ENCODE assay signal across 16 cellular contexts in genomic region chr13:20706661-20707060, GRCh38. TPM values are rescaled to one million over a fixed set of nuclear protein-coding genes. Genes with fewer than 3 reads are reported as not detected.
DNase-seq lines count a peak whose midpoint lies in the region; ATAC-seq, FAIRE-seq and TF ChIP-seq lines count a peak whose summit lies in the region.
"Had no signal": no experiment of that assay in that cellular context is flagged by ENCODE, and none has a peak within 500 bp of the region (broad histone marks: within the 10 kb centered on the region; RNA-seq: fewer than 3 reads in every experiment).

No MANE protein-coding gene starts in this region.

- no peak for ATAC-seq in stimulated activated naive B cell treated with anti-CD40 and anti-IgM and Interleukin-4, amounts not matched to agents 10 μg/mL and 1 μg/mL and 100 μg/mL, for 72 hours (replicated peaks)
- ATAC-seq in GM21786 (IDR thresholded peaks at IDR 0.05; ENCODE audit: unreplicated experiment), result no peak

- no peaks in the 10 kb centered on the region for H3K36me3 Mint-ChIP-seq in activated T-helper 1 cell treated with anti-CD3 and anti-CD28 coated beads, Interleukin-12 subunit alpha, Interleukin-12 subunit beta, Interleukin-2, Interleukin-4 antibody, amounts not matched to agents 30 ng/mL and 10 ng/mL and 1 ng/mL, durations not matched to agents 14 hours and 24 hours and 36 hours (ENCODE audit: low read depth)
- peaks cover 3% of the 10 kb centered on the region for H3K36me3 Mint-ChIP-seq in endothelial cell (ENCODE audit: low read depth, unreplicated experiment)
- peaks cover 0 to 3% of the 10 kb centered on the region in 2 donors for H3K36me3 Mint-ChIP-seq in stimulated activated naive B cell treated with anti-CD40 and anti-IgM and Interleukin-4, amounts not matched to agents 10 μg/mL and 1 μg/mL and 100 μg/mL, for 72 hours

- DNase-seq in GM10266 (ENCODE audit: extremely low spot score), result peak; percentile 11
- no peak for DNase-seq in activated T-helper 1 cell treated with anti-CD3 and anti-CD28 coated beads, Interleukin-12 subunit alpha, Interleukin-12 subunit beta, Interleukin-2, Interleukin-4 antibody, amounts not matched to agents 30 ng/mL and 10 ng/mL and 1 ng/mL, durations not matched to agents 14 hours and 24 hours and 36 hours (ENCODE audit: low spot score)
- DNase-seq in endothelial cell (ENCODE audit: low spot score), result no peak
- DNase-seq in stimulated activated naive B cell treated with anti-CD40 and anti-IgM and Interleukin-4, amounts not matched to agents 10 μg/mL and 1 μg/mL and 100 μg/mL, for 72 hours, result no peak
- no peak for DNase-seq in posterior vena cava (ENCODE audit: low spot score)
- no peak for DNase-seq in frontal cortex (ENCODE audit: low spot score in 2 of 2)
- DNase-seq: C1 segment of cervical spinal cord; CD4-positive, alpha-beta memory T cell; DMS79 treated with DMSO at 0.1 percent for 48 hours; EL; HCEC 1CT had no signal

- H3K27ac Mint-ChIP-seq in activated T-helper 1 cell treated with anti-CD3 and anti-CD28 coated beads, Interleukin-12 subunit alpha, Interleukin-12 subunit beta, Interleukin-2, Interleukin-4 antibody, amounts not matched to agents 30 ng/mL and 10 ng/mL and 1 ng/mL, durations not matched to agents 14 hours and 24 hours and 36 hours, result peak overlapping the region; percentile 12
- H3K27ac Mint-ChIP-seq in endothelial cell (ENCODE audit: unreplicated experiment), result no peak overlapping the region
- H3K27ac Mint-ChIP-seq in stimulated activated naive B cell treated with anti-CD40 and anti-IgM and Interleukin-4, amounts not matched to agents 10 μg/mL and 1 μg/mL and 100 μg/mL, for 72 hours, result peak overlapping the region; percentile 15
- H3K27ac Mint-ChIP-seq: B cell had no signal

- no peak overlapping the region for H3K4me3 Mint-ChIP-seq in activated T-helper 1 cell treated with anti-CD3 and anti-CD28 coated beads, Interleukin-12 subunit alpha, Interleukin-12 subunit beta, Interleukin-2, Interleukin-4 antibody, amounts not matched to agents 30 ng/mL and 10 ng/mL and 1 ng/mL, durations not matched to agents 14 hours and 24 hours and 36 hours
- peak overlapping the region; percentile 47 for H3K4me3 Mint-ChIP-seq in endothelial cell (ENCODE audit: unreplicated experiment)
- no peak overlapping the region for H3K4me3 Mint-ChIP-seq in stimulated activated naive B cell treated with anti-CD40 and anti-IgM and Interleukin-4, amounts not matched to agents 10 μg/mL and 1 μg/mL and 100 μg/mL, for 72 hours
- H3K4me3 Mint-ChIP-seq: B cell had no signal

- no peak for TF ChIP-seq CTCF in GM10266 (IDR thresholded peaks at IDR 0.05; ENCODE audit: control insufficient read depth, insufficient read depth, low read depth, missing control alignments)
- no peak for TF ChIP-seq CTCF in endothelial cell (IDR thresholded peaks at IDR 0.05; ENCODE audit: unreplicated experiment)

- no peaks in the 10 kb centered on the region for H3K9me3 Mint-ChIP-seq in activated T-helper 1 cell treated with anti-CD3 and anti-CD28 coated beads, Interleukin-12 subunit alpha, Interleukin-12 subunit beta, Interleukin-2, Interleukin-4 antibody, amounts not matched to agents 30 ng/mL and 10 ng/mL and 1 ng/mL, durations not matched to agents 14 hours and 24 hours and 36 hours
- no peaks in the 10 kb centered on the region for H3K9me3 Mint-ChIP-seq in endothelial cell (ENCODE audit: unreplicated experiment)
- peaks cover 2 to 3% of the 10 kb centered on the region in 2 donors for H3K9me3 Mint-ChIP-seq in stimulated activated naive B cell treated with anti-CD40 and anti-IgM and Interleukin-4, amounts not matched to agents 10 μg/mL and 1 μg/mL and 100 μg/mL, for 72 hours
- H3K9me3 Mint-ChIP-seq: CD4-positive, alpha-beta memory T cell had no signal

- peaks cover 12% of the 10 kb centered on the region for H3K4me1 Mint-ChIP-seq in activated T-helper 1 cell treated with anti-CD3 and anti-CD28 coated beads, Interleukin-12 subunit alpha, Interleukin-12 subunit beta, Interleukin-2, Interleukin-4 antibody, amounts not matched to agents 30 ng/mL and 10 ng/mL and 1 ng/mL, durations not matched to agents 14 hours and 24 hours and 36 hours (ENCODE audit: low read depth)
- H3K4me1 Mint-ChIP-seq in endothelial cell (ENCODE audit: unreplicated experiment), result peaks cover 2% of the 10 kb centered on the region
- H3K4me1 Mint-ChIP-seq in stimulated activated naive B cell treated with anti-CD40 and anti-IgM and Interleukin-4, amounts not matched to agents 10 μg/mL and 1 μg/mL and 100 μg/mL, for 72 hours, result peaks cover 9 to 17% of the 10 kb centered on the region in 2 donors

- intact Hi-C loops in activated T-helper 1 cell treated with anti-CD3 and anti-CD28 coated beads, Interleukin-12 subunit alpha, Interleukin-12 subunit beta, Interleukin-2, Interleukin-4 antibody, amounts not matched to agents 30 ng/mL and 10 ng/mL and 1 ng/mL, durations not matched to agents 14 hours and 24 hours and 36 hours (cut with micrococcal nuclease), result loop anchor here (10.0 kb wide), 2 partner anchors 292 to 468 kb away; partner anchors contain the start of genes MRPL57 and SKA3
- intact Hi-C loops in posterior vena cava (cut with DNase I), result loop anchor here in 1 of 2 donors (10.0 kb wide), 1 partner anchor 218 kb away; no protein-coding TSS in a partner anchor

- peaks cover 29% of the 10 kb centered on the region for H3K27me3 Mint-ChIP-seq in activated T-helper 1 cell treated with anti-CD3 and anti-CD28 coated beads, Interleukin-12 subunit alpha, Interleukin-12 subunit beta, Interleukin-2, Interleukin-4 antibody, amounts not matched to agents 30 ng/mL and 10 ng/mL and 1 ng/mL, durations not matched to agents 14 hours and 24 hours and 36 hours (ENCODE audit: insufficient read depth)
- H3K27me3 Mint-ChIP-seq in endothelial cell (ENCODE audit: unreplicated experiment), result peaks cover 16% of the 10 kb centered on the region
- H3K27me3 Mint-ChIP-seq in stimulated activated naive B cell treated with anti-CD40 and anti-IgM and Interleukin-4, amounts not matched to agents 10 μg/mL and 1 μg/mL and 100 μg/mL, for 72 hours, result peaks cover 4 to 6% of the 10 kb centered on the region in 2 donors
- H3K27me3 Mint-ChIP-seq: B cell had no signal

- FAIRE-seq in frontal cortex (lab: Jason Lieb, UNC), result no peak
- FAIRE-seq: A204.1, G401.6, GM12892 had no signal

RNA-seq across cellular contexts. Expression of gene IL17D, which starts 3.2 kb away (rescaled TPM):
- total RNA-seq in activated T-helper 1 cell treated with anti-CD3 and anti-CD28 coated beads, Interleukin-12 subunit alpha, Interleukin-12 subunit beta, Interleukin-2, Interleukin-4 antibody, amounts not matched to agents 30 ng/mL and 10 ng/mL and 1 ng/mL, durations not matched to agents 14 hours and 24 hours and 36 hours, result 0.15 and 0.29 TPM in 2 replicates
- 2.1 TPM for total RNA-seq in endothelial cell (ENCODE audit: unreplicated experiment)
- 1 to 10 TPM; 9.2 to 9.8 TPM for total RNA-seq in posterior vena cava
- 12.6 TPM for total RNA-seq in frontal cortex
- total RNA-seq: B cell; CD4-positive, alpha-beta memory T cell had no signal
